22 cellular contexts compared by ENCODE assay signal in the genomic region with DNA sequence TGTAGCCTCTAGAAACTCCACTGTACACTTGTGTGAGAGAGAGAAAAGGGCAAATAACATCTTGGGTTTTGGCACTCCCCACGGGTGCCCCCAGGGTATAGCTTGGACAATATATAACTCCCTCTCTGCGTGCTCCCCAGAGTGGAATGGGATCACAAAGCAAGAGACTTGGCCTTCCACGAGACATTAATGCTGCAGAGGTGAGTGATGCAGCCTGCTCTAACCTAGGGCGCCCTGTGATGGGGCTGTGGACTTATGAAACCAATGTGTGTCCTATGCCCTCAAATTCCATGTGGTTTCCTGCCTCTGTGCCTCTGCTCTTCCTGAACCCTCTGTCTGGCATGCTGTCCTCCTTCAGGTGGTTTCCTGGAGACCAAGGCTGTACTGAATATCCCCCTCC. TPM values are rescaled to one million over a fixed set of nuclear protein-coding genes. Genes with fewer than 3 reads are reported as not detected.
A peak's percentile ranks its signal among the peaks of the same experiment; 100 is the strongest.
DNase-seq lines count a peak whose midpoint lies in the region; ATAC-seq and TF ChIP-seq lines count a peak whose summit lies in the region.
"Had no signal": no experiment of that assay in that cellular context is flagged by ENCODE, and none has a peak within 500 bp of the region (broad histone marks: within the 10 kb centered on the region; RNA-seq: fewer than 3 reads in every experiment).

No MANE protein-coding gene starts in this region.

- no peak for ATAC-seq in Panc1
- ATAC-seq in effector memory CD8-positive, alpha-beta T cell (replicated peaks): no peak
- no peak for ATAC-seq in stimulated activated memory B cell treated with anti-CD40 and anti-IgM and Interleukin-4, amounts not matched to agents 10 μg/mL and 1 μg/mL and 100 μg/mL, for 72 hours
- no peak for ATAC-seq in HG02588 (IDR thresholded peaks at IDR 0.05; ENCODE audit: unreplicated experiment)

- no peaks in the 10 kb centered on the region for H3K27me3 ChIP-seq in Panc1 (ENCODE audit: control insufficient read depth, insufficient read depth, low read length)
- H3K27me3 ChIP-seq: MG63 had no signal

- CTCF ChIA-PET in activated CD4-positive, alpha-beta T cell treated with anti-CD3 and anti-CD28 coated beads, Interleukin-2, amount 10 ng/mL, durations not matched to agents 7 days and 5 days (lab: Charles Lee): interaction anchor here (1.0 kb wide), 1 partner anchor 69 kb away, joined by 3 read pairs; no protein-coding TSS in a partner anchor
- CTCF ChIA-PET in Panc1 (lab: Charles Lee): no interaction called here

- POLR2A ChIA-PET in activated CD4-positive, alpha-beta T cell treated with anti-CD3 and anti-CD28 coated beads, Interleukin-2, amount 10 ng/mL, durations not matched to agents 7 days and 5 days (lab: Charles Lee): no interaction called here
- POLR2A ChIA-PET in Panc1 (lab: Charles Lee): no interaction called here

- no peak for TF ChIP-seq CTCF in Panc1 (IDR thresholded peaks at IDR 0.05)
- no peak for TF ChIP-seq CTCF in GM20000 (IDR thresholded peaks at IDR 0.05; ENCODE audit: extremely low read depth, missing control alignments)

- no peaks in the 10 kb centered on the region for H3K9me3 ChIP-seq in Panc1 (ENCODE audit: control insufficient read depth, insufficient read depth, low read depth, low read length)
- H3K9me3 ChIP-seq: MG63 had no signal

- peaks cover 26% of the 10 kb centered on the region for H3K4me1 Mint-ChIP-seq in activated CD4-positive, alpha-beta T cell treated with anti-CD3 and anti-CD28 coated beads, Interleukin-2, amount 10 ng/mL, durations not matched to agents 7 days and 5 days
- peaks cover 0 to 6% of the 10 kb centered on the region in 2 donors for H3K4me1 Mint-ChIP-seq in effector memory CD8-positive, alpha-beta T cell (ENCODE audit: low read depth in 2 of 2)
- peaks cover 8% of the 10 kb centered on the region for H3K4me1 Mint-ChIP-seq in stimulated activated memory B cell treated with anti-CD40 and anti-IgM and Interleukin-4, amounts not matched to agents 10 μg/mL and 1 μg/mL and 100 μg/mL, for 72 hours

- peaks cover 21% of the 10 kb centered on the region for H3K9me3 Mint-ChIP-seq in activated CD4-positive, alpha-beta T cell treated with anti-CD3 and anti-CD28 coated beads, Interleukin-2, amount 10 ng/mL, durations not matched to agents 7 days and 5 days
- H3K9me3 Mint-ChIP-seq in effector memory CD8-positive, alpha-beta T cell: no peaks in the 10 kb centered on the region
- H3K9me3 Mint-ChIP-seq in stimulated activated memory B cell treated with anti-CD40 and anti-IgM and Interleukin-4, amounts not matched to agents 10 μg/mL and 1 μg/mL and 100 μg/mL, for 72 hours: peaks cover 8% of the 10 kb centered on the region

- no peaks in the 10 kb centered on the region for H3K4me1 ChIP-seq in Panc1 (ENCODE audit: control insufficient read depth, insufficient read depth, low read length)

- peak overlapping the region; percentile 63; the same call in 1 of the 2 replicates for H3K27ac ChIP-seq in Panc1 (ENCODE audit: low read length)
- H3K27ac ChIP-seq: SK-N-MC had no signal

- no TSS peak for BruUV-seq in Panc1 (replicated peaks; lab: Mats Ljungman, UMichigan)

- intact Hi-C loops in Panc1 (cut with micrococcal nuclease; ENCODE audit: unreplicated experiment): no loop called here

- DNase-seq in activated CD4-positive, alpha-beta T cell treated with anti-CD3 and anti-CD28 coated beads, Interleukin-2, amount 10 ng/mL, durations not matched to agents 7 days and 5 days: no peak
- no peak for DNase-seq in activated CD4-positive, alpha-beta T cell treated with anti-CD3 and anti-CD28 coated beads, Interleukin-2, amount 50 U/mL, for 1 hour
- DNase-seq in Panc1 (ENCODE audit: low read depth, low spot score) (no peak), OCI-M1 (lab: John Stamatoyannopoulos, UW) (no peak), GM20000 (ENCODE audit: low spot score) (no peak)
- DNase-seq in effector memory CD8-positive, alpha-beta T cell: no peak
- DNase-seq: 8988T; CD8-positive, alpha-beta memory T cell; Karpas-422; MG63; NCI-H1092 treated with DMSO at 0.1 percent for 48 hours; NCI-H146; NCI-H2081; NCI-H748 treated with DMSO at 0.1 percent for 48 hours; NK-92 treated with Interleukin-12 subunit alpha and Interleukin-12 subunit beta, amount 100 ng/mL, for 24 hours; SHP77 had no signal

- no peaks in the 10 kb centered on the region for H3K27me3 Mint-ChIP-seq in activated CD4-positive, alpha-beta T cell treated with anti-CD3 and anti-CD28 coated beads, Interleukin-2, amount 10 ng/mL, durations not matched to agents 7 days and 5 days
- no peaks in the 10 kb centered on the region for H3K27me3 Mint-ChIP-seq in effector memory CD8-positive, alpha-beta T cell
- H3K27me3 Mint-ChIP-seq in stimulated activated memory B cell treated with anti-CD40 and anti-IgM and Interleukin-4, amounts not matched to agents 10 μg/mL and 1 μg/mL and 100 μg/mL, for 72 hours: no peaks in the 10 kb centered on the region

- no peak overlapping the region for H3K4me3 Mint-ChIP-seq in activated CD4-positive, alpha-beta T cell treated with anti-CD3 and anti-CD28 coated beads, Interleukin-2, amount 10 ng/mL, durations not matched to agents 7 days and 5 days
- no peak overlapping the region for H3K4me3 Mint-ChIP-seq in effector memory CD8-positive, alpha-beta T cell
- no peak overlapping the region for H3K4me3 Mint-ChIP-seq in stimulated activated memory B cell treated with anti-CD40 and anti-IgM and Interleukin-4, amounts not matched to agents 10 μg/mL and 1 μg/mL and 100 μg/mL, for 72 hours
- H3K4me3 Mint-ChIP-seq: CD8-positive, alpha-beta memory T cell; IgD-negative memory B cell had no signal

- in situ Hi-C loops in Panc1 (cut with HindIII; ENCODE audit: low pct_unique_long_range_greater_than_20kb, low sequenced_read_pairs): no loop called here

- H3K36me3 Mint-ChIP-seq in activated CD4-positive, alpha-beta T cell treated with anti-CD3 and anti-CD28 coated beads, Interleukin-2, amount 10 ng/mL, durations not matched to agents 7 days and 5 days (ENCODE audit: low read depth): peaks cover 25% of the 10 kb centered on the region
- H3K36me3 Mint-ChIP-seq in effector memory CD8-positive, alpha-beta T cell (ENCODE audit: insufficient read depth): no peaks in the 10 kb centered on the region
- peaks cover 13% of the 10 kb centered on the region for H3K36me3 Mint-ChIP-seq in stimulated activated memory B cell treated with anti-CD40 and anti-IgM and Interleukin-4, amounts not matched to agents 10 μg/mL and 1 μg/mL and 100 μg/mL, for 72 hours

- H3K36me3 ChIP-seq in Panc1 (ENCODE audit: control insufficient read depth, insufficient read depth, low read length): no peaks in the 10 kb centered on the region
- H3K36me3 ChIP-seq: MG63 had no signal

- no peak overlapping the region for H3K4me3 ChIP-seq in Panc1 (ENCODE audit: low read depth in 2 of 2, low read length in 2 of 2)
- H3K4me3 ChIP-seq: MG63, SK-N-MC had no signal

- peak overlapping the region; percentile 54 for H3K27ac Mint-ChIP-seq in activated CD4-positive, alpha-beta T cell treated with anti-CD3 and anti-CD28 coated beads, Interleukin-2, amount 10 ng/mL, durations not matched to agents 7 days and 5 days
- H3K27ac Mint-ChIP-seq in effector memory CD8-positive, alpha-beta T cell: peak overlapping the region; percentile 52 to 82
- H3K27ac Mint-ChIP-seq in stimulated activated memory B cell treated with anti-CD40 and anti-IgM and Interleukin-4, amounts not matched to agents 10 μg/mL and 1 μg/mL and 100 μg/mL, for 72 hours: peak overlapping the region; percentile 49
- H3K27ac Mint-ChIP-seq: IgD-negative memory B cell had no signal

RNA-seq across cellular contexts. Expression of a gene that starts 22.0 kb away (rescaled TPM):
- total RNA-seq in activated CD4-positive, alpha-beta T cell treated with anti-CD3 and anti-CD28 coated beads, Interleukin-2, amount 10 ng/mL, durations not matched to agents 7 days and 5 days: not detected
- total RNA-seq in Panc1 (2021; ENCODE audit: unreplicated experiment): not detected
- not detected for polyA plus RNA-seq in Panc1 (2012; ENCODE audit: insufficient read length)
- total RNA-seq: CD8-positive, alpha-beta memory T cell; NCI-H460 had no signal
- polyA plus RNA-seq: BJ; CD8-positive, alpha-beta memory T cell; IgD-negative memory B cell had no signal
